Comparison of ENCODE assay signal across 7 cellular contexts in genomic region chr10:18650618-18651017, GRCh38. TPM values are rescaled to one million over a fixed set of nuclear protein-coding genes. Genes with fewer than 3 reads are reported as not detected.
DNase-seq lines count a peak whose midpoint lies in the region; ATAC-seq and TF ChIP-seq lines count a peak whose summit lies in the region.

No MANE protein-coding gene starts in this region.

- H3K27me3 Mint-ChIP-seq in T-helper 2 cell treated with Interferon-gamma antibody and Interleukin-4, amounts not matched to agents 5 μg/mL and 100 μg/mL, for 36 hours (ENCODE audit: low read depth) = no peaks in the 10 kb centered on the region

- H3K9me3 Mint-ChIP-seq in T-helper 2 cell treated with Interferon-gamma antibody and Interleukin-4, amounts not matched to agents 5 μg/mL and 100 μg/mL, for 36 hours = no peaks in the 10 kb centered on the region

- peaks cover 20% of the 10 kb centered on the region for H3K36me3 Mint-ChIP-seq in T-helper 2 cell treated with Interferon-gamma antibody and Interleukin-4, amounts not matched to agents 5 μg/mL and 100 μg/mL, for 36 hours (ENCODE audit: low read depth)

- H3K27me3 ChIP-seq in HUES48 (ENCODE audit: control insufficient read depth, insufficient read depth, low read length) (no peaks in the 10 kb centered on the region), right cardiac atrium (ENCODE audit: control insufficient read depth, insufficient read depth) (no peaks in the 10 kb centered on the region), smooth muscle cell (ENCODE audit: low read depth) (no peaks in the 10 kb centered on the region)

- H3K27ac Mint-ChIP-seq in T-helper 2 cell treated with Interferon-gamma antibody and Interleukin-4, amounts not matched to agents 5 μg/mL and 100 μg/mL, for 36 hours = peak overlapping the region; percentile 99

- peaks cover 19% of the 10 kb centered on the region for H3K36me3 ChIP-seq in HUES48 (ENCODE audit: control insufficient read depth, insufficient read depth, low read length)
- H3K36me3 ChIP-seq in smooth muscle cell (ENCODE audit: low read depth) = no peaks in the 10 kb centered on the region

- peaks cover 5% of the 10 kb centered on the region for H3F3A ChIP-seq in smooth muscle cell (ENCODE audit: low read depth)

- no peak for ATAC-seq in right cardiac atrium
- no peak for ATAC-seq in HG03139 (IDR thresholded peaks at IDR 0.05; ENCODE audit: unreplicated experiment)
- ATAC-seq in HG03039 (IDR thresholded peaks at IDR 0.05; ENCODE audit: unreplicated experiment) = no peak

- peak overlapping the region; percentile 97 for H3K4me3 Mint-ChIP-seq in T-helper 2 cell treated with Interferon-gamma antibody and Interleukin-4, amounts not matched to agents 5 μg/mL and 100 μg/mL, for 36 hours

- H3K27ac ChIP-seq in HUES48 (ENCODE audit: low read depth, low read length) (peak overlapping the region; percentile 74), right cardiac atrium (ENCODE audit: low read length) (no peak overlapping the region), smooth muscle cell (ENCODE audit: low read depth) (peak overlapping the region; percentile 84)

- H3K4me1 ChIP-seq in HUES48 (ENCODE audit: control insufficient read depth, insufficient read depth, low read length) (peaks cover 7% of the 10 kb centered on the region; the same call in 1 of the 2 replicates), right cardiac atrium (ENCODE audit: control insufficient read depth, insufficient read depth, low read length) (no peaks in the 10 kb centered on the region), smooth muscle cell (ENCODE audit: low read depth) (peaks cover 19% of the 10 kb centered on the region)

- peak overlapping the region; percentile 100 for H2AFZ ChIP-seq in smooth muscle cell (ENCODE audit: low read depth)

- peak overlapping the region; percentile 92 for H3K4me2 ChIP-seq in smooth muscle cell

- peaks cover 34% of the 10 kb centered on the region for H3K79me2 ChIP-seq in smooth muscle cell (ENCODE audit: low read depth)

- WGBS in right cardiac atrium = 2% methylated on average over 4 of the region's 4 CpGs
- 1% methylated on average over 4 of the region's 4 CpGs for WGBS in smooth muscle cell (ENCODE audit: low lambda C conversion rate)

- intact Hi-C loops in right cardiac atrium (cut with DNase I) = no loop called here

- no peak for DNase-seq in T-helper 2 cell treated with Interferon-gamma antibody and Interleukin-4, amounts not matched to agents 5 μg/mL and 100 μg/mL, for 36 hours (ENCODE audit: low spot score)
- DNase-seq in right cardiac atrium = no peak
- no peak for DNase-seq in smooth muscle cell (lab: John Stamatoyannopoulos, UW; ENCODE audit: unreplicated experiment)
- DNase-seq in NCI-H1105 (lab: John Stamatoyannopoulos, UW) = no peak

- H3K4me3 ChIP-seq in HUES48 (ENCODE audit: low read depth, low read length) = peak overlapping the region; percentile 99
- peak overlapping the region; percentile 81 for H3K4me3 ChIP-seq in right cardiac atrium (ENCODE audit: low read length)
- H3K4me3 ChIP-seq in smooth muscle cell = peak overlapping the region; percentile 95

- TF ChIP-seq CTCF in smooth muscle cell (IDR thresholded peaks at IDR 0.05; ENCODE audit: borderline replicate concordance, insufficient read depth, poor library complexity, severe bottlenecking) = no peak

- H3K4me1 Mint-ChIP-seq in T-helper 2 cell treated with Interferon-gamma antibody and Interleukin-4, amounts not matched to agents 5 μg/mL and 100 μg/mL, for 36 hours (ENCODE audit: low read depth) = peaks cover 30% of the 10 kb centered on the region

- H3K9me3 ChIP-seq in HUES48 (ENCODE audit: control insufficient read depth, insufficient read depth, low read length) (no peaks in the 10 kb centered on the region), right cardiac atrium (ENCODE audit: control insufficient read depth, low read length) (no peaks in the 10 kb centered on the region), smooth muscle cell (replicated peaks; ENCODE audit: low read depth) (no peaks in the 10 kb centered on the region)

- H3K9ac ChIP-seq in HUES48 (ENCODE audit: low read depth, low read length) (peak overlapping the region; percentile 78), smooth muscle cell (ENCODE audit: low read depth) (peak overlapping the region; percentile 89)

- no peaks in the 10 kb centered on the region for H4K20me1 ChIP-seq in smooth muscle cell (ENCODE audit: low read depth)

RNA-seq across cellular contexts. Expression of gene NSUN6, which starts 0.8 kb away (rescaled TPM):
- 10 to 100 TPM in 3 of 4 donors, 1 to 10 TPM in 1; 7.3 to 13.0 (median 10.2) TPM for total RNA-seq in right cardiac atrium
- 6.6 TPM for polyA plus RNA-seq in right cardiac atrium
- 6.1 and 11.8 TPM in 2 replicates for total RNA-seq in smooth muscle cell
- polyA plus RNA-seq in smooth muscle cell = 7.2 and 9.5 TPM in 2 replicates

RNA-seq across cellular contexts. Expression of gene ARL5B, which starts 8.6 kb away (rescaled TPM):
- total RNA-seq in right cardiac atrium (10 to 100 TPM in 1 of 4 donors, 1 to 10 TPM in 3; 7.8 to 11.1 (median 8.5) TPM), smooth muscle cell (80.9 and 98.4 TPM in 2 replicates)
- polyA plus RNA-seq in right cardiac atrium (3.9 TPM), smooth muscle cell (12.9 and 15.4 TPM in 2 replicates)
